ENCODE assay signal across 1 cellular context in the genomic region with DNA sequence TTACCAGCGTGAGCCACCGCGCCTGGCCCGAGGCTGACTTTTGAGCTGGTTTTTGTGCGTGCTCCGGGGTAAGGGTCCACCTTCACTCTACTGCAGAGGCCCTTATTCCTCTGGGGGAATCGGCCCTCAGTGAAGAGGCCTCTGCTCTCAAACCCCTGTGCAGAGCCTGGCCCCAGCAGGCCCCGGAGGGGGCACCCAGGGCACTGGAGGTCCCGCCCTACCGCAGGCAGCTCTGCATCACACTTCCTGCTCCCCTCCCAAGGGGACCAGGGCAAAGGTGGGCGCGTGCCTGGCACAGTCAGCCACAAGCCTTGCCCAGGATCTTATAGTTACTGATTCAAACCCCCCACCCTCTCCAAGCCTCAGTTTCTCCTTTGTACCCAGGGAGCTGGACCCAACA.
TF ChIP-seq lines count a peak whose summit lies in the region.

No MANE protein-coding gene starts in this region.

TF ChIP-seq in HepG2, 621 proteins besides CTCF, POLR2A, EP300 and RAD21 (continued from another document and continues in another):
- TF ChIP-seq ZNF382 (CRISPR knock-in tag; IDR thresholded peaks at IDR 0.05; ENCODE audit: borderline replicate concordance) (no peak), NONO (IDR thresholded peaks at IDR 0.05) (no peak), NONO (CRISPR knock-in tag; conservative IDR thresholded peaks at IDR 0.05) (no peak), NR2F1 (CRISPR knock-in tag; IDR thresholded peaks at IDR 0.05) (no peak), ZNF556 (CRISPR knock-in tag; IDR thresholded peaks at IDR 0.05; ENCODE audit: borderline replicate concordance) (0 out of 2 replicates have a peak, but pooled peaks have one; percentile 33), ZNF569 (CRISPR knock-in tag; IDR thresholded peaks at IDR 0.05; ENCODE audit: borderline replicate concordance) (no peak), ZNF776 (CRISPR knock-in tag; IDR thresholded peaks at IDR 0.05) (no peak), ZNF550 (CRISPR knock-in tag; IDR thresholded peaks at IDR 0.05; ENCODE audit: borderline replicate concordance) (no peak), ZNF264 (CRISPR knock-in tag; IDR thresholded peaks at IDR 0.05) (no peak), ZFY (CRISPR knock-in tag; IDR thresholded peaks at IDR 0.05) (peak; percentile 43; the same call in 1 of the 2 replicates), ZNF33A (CRISPR knock-in tag; IDR thresholded peaks at IDR 0.05; ENCODE audit: borderline replicate concordance) (no peak), PHF20 (CRISPR knock-in tag; IDR thresholded peaks at IDR 0.05) (no peak), POLR2AphosphoS2 (IDR thresholded peaks at IDR 0.05; ENCODE audit: low read depth, low read length) (no peak), SPEN (CRISPR knock-in tag; IDR thresholded peaks at IDR 0.05; ENCODE audit: low read depth) (peak; percentile 36; the same call in 1 of the 2 replicates), ELF3 (CRISPR knock-in tag; IDR thresholded peaks at IDR 0.05) (peak; percentile 35; the same call in 1 of the 2 replicates), KLF11 (CRISPR knock-in tag; IDR thresholded peaks at IDR 0.05) (no peak), ZNF777 (CRISPR knock-in tag; IDR thresholded peaks at IDR 0.05) (0 out of 2 replicates have a peak, but pooled peaks have one; percentile 23), PTBP1 (IDR thresholded peaks at IDR 0.05; ENCODE audit: low read depth, low read length, poor library complexity, severe bottlenecking) (no peak), CBX1 (IDR thresholded peaks at IDR 0.05; ENCODE audit: low read depth) (no peak), ZBTB7B (CRISPR knock-in tag; IDR thresholded peaks at IDR 0.05) (0 out of 2 replicates have a peak, but pooled peaks have one; percentile 38), PRMT3 (CRISPR knock-in tag; IDR thresholded peaks at IDR 0.05; ENCODE audit: borderline replicate concordance, low read depth) (no peak), NFYB (CRISPR knock-in tag; IDR thresholded peaks at IDR 0.05) (no peak), RARG (CRISPR knock-in tag; IDR thresholded peaks at IDR 0.05; ENCODE audit: low read depth) (no peak)
- TF ChIP-seq, protein P1, sequence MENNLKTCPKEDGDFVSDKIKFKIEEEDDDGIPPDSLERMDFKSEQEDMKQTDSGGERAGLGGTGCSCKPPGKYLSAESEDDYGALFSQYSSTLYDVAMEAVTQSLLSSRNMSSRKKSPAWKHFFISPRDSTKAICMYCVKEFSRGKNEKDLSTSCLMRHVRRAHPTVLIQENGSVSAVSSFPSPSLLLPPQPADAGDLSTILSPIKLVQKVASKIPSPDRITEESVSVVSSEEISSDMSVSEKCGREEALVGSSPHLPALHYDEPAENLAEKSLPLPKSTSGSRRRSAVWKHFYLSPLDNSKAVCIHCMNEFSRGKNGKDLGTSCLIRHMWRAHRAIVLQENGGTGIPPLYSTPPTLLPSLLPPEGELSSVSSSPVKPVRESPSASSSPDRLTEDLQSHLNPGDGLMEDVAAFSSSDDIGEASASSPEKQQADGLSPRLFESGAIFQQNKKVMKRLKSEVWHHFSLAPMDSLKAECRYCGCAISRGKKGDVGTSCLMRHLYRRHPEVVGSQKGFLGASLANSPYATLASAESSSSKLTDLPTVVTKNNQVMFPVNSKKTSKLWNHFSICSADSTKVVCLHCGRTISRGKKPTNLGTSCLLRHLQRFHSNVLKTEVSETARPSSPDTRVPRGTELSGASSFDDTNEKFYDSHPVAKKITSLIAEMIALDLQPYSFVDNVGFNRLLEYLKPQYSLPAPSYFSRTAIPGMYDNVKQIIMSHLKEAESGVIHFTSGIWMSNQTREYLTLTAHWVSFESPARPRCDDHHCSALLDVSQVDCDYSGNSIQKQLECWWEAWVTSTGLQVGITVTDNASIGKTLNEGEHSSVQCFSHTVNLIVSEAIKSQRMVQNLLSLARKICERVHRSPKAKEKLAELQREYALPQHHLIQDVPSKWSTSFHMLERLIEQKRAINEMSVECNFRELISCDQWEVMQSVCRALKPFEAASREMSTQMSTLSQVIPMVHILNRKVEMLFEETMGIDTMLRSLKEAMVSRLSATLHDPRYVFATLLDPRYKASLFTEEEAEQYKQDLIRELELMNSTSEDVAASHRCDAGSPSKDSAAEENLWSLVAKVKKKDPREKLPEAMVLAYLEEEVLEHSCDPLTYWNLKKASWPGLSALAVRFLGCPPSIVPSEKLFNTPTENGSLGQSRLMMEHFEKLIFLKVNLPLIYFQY (CRISPR knock-in tag; IDR thresholded peaks at IDR 0.05; ENCODE audit: borderline replicate concordance): no peak
- TF ChIP-seq, protein P2, sequence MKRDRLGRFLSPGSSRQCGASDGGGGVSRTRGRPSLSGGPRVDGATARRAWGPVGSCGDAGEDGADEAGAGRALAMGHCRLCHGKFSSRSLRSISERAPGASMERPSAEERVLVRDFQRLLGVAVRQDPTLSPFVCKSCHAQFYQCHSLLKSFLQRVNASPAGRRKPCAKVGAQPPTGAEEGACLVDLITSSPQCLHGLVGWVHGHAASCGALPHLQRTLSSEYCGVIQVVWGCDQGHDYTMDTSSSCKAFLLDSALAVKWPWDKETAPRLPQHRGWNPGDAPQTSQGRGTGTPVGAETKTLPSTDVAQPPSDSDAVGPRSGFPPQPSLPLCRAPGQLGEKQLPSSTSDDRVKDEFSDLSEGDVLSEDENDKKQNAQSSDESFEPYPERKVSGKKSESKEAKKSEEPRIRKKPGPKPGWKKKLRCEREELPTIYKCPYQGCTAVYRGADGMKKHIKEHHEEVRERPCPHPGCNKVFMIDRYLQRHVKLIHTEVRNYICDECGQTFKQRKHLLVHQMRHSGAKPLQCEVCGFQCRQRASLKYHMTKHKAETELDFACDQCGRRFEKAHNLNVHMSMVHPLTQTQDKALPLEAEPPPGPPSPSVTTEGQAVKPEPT (CRISPR knock-in tag; IDR thresholded peaks at IDR 0.05; ENCODE audit: low read depth): no peak
- TF ChIP-seq, protein P3, sequence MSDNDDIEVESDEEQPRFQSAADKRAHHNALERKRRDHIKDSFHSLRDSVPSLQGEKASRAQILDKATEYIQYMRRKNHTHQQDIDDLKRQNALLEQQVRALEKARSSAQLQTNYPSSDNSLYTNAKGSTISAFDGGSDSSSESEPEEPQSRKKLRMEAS (IDR thresholded peaks at IDR 0.05): 0 out of 2 replicates have a peak, but pooled peaks have one; percentile 28
- TF ChIP-seq, protein P4, sequence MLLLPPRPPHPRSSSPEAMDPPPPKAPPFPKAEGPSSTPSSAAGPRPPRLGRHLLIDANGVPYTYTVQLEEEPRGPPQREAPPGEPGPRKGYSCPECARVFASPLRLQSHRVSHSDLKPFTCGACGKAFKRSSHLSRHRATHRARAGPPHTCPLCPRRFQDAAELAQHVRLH (CRISPR knock-in tag; IDR thresholded peaks at IDR 0.05; ENCODE audit: borderline replicate concordance, low read depth): 0 out of 2 replicates have a peak, but pooled peaks have one; percentile 36
- TF ChIP-seq, protein P5, sequence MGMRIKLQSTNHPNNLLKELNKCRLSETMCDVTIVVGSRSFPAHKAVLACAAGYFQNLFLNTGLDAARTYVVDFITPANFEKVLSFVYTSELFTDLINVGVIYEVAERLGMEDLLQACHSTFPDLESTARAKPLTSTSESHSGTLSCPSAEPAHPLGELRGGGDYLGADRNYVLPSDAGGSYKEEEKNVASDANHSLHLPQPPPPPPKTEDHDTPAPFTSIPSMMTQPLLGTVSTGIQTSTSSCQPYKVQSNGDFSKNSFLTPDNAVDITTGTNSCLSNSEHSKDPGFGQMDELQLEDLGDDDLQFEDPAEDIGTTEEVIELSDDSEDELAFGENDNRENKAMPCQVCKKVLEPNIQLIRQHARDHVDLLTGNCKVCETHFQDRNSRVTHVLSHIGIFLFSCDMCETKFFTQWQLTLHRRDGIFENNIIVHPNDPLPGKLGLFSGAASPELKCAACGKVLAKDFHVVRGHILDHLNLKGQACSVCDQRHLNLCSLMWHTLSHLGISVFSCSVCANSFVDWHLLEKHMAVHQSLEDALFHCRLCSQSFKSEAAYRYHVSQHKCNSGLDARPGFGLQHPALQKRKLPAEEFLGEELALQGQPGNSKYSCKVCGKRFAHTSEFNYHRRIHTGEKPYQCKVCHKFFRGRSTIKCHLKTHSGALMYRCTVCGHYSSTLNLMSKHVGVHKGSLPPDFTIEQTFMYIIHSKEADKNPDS (CRISPR knock-in tag; IDR thresholded peaks at IDR 0.05): no peak
- TF ChIP-seq, protein P6, sequence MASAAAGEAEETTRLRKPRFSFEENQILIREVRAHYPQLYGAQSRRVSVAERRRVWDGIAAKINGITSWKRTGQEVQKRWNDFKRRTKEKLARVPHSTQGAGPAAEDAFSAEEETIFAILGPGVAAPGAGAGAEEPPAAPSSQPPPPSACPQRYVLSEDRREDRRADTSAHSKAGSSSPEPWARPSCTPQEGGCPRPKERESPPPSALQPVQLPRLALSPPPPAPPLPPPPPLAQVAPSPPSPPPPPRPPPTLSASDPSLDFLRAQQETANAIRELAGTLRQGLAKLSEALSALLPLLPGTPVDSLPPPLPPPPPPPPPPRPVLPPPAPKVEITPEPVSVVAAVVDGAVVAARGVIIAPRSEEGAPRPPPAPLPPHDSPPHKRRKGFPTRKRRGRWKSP (CRISPR knock-in tag; IDR thresholded peaks at IDR 0.05): no peak
- TF ChIP-seq, protein P7, sequence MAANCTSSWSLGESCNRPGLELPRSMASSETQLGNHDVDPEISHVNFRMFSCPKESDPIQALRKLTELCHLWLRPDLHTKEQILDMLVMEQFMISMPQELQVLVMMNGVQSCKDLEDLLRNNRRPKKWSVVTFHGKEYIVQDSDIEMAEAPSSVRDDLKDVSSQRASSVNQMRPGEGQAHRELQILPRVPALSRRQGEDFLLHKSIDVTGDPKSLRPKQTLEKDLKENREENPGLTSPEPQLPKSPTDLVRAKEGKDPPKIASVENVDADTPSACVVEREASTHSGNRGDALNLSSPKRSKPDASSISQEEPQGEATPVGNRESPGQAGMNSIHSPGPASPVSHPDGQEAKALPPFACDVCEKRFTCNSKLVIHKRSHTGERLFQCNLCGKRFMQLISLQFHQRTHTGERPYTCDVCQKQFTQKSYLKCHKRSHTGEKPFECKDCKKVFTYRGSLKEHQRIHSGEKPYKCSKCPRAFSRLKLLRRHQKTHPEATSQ (CRISPR knock-in tag; IDR thresholded peaks at IDR 0.05; ENCODE audit: borderline replicate concordance): no peak
- TF ChIP-seq, protein P8, sequence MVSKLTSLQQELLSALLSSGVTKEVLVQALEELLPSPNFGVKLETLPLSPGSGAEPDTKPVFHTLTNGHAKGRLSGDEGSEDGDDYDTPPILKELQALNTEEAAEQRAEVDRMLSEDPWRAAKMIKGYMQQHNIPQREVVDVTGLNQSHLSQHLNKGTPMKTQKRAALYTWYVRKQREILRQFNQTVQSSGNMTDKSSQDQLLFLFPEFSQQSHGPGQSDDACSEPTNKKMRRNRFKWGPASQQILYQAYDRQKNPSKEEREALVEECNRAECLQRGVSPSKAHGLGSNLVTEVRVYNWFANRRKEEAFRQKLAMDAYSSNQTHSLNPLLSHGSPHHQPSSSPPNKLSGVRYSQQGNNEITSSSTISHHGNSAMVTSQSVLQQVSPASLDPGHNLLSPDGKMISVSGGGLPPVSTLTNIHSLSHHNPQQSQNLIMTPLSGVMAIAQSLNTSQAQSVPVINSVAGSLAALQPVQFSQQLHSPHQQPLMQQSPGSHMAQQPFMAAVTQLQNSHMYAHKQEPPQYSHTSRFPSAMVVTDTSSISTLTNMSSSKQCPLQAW (CRISPR knock-in tag; IDR thresholded peaks at IDR 0.05): 0 out of 2 replicates have a peak, but pooled peaks have one; percentile 20
- TF ChIP-seq, protein P9, sequence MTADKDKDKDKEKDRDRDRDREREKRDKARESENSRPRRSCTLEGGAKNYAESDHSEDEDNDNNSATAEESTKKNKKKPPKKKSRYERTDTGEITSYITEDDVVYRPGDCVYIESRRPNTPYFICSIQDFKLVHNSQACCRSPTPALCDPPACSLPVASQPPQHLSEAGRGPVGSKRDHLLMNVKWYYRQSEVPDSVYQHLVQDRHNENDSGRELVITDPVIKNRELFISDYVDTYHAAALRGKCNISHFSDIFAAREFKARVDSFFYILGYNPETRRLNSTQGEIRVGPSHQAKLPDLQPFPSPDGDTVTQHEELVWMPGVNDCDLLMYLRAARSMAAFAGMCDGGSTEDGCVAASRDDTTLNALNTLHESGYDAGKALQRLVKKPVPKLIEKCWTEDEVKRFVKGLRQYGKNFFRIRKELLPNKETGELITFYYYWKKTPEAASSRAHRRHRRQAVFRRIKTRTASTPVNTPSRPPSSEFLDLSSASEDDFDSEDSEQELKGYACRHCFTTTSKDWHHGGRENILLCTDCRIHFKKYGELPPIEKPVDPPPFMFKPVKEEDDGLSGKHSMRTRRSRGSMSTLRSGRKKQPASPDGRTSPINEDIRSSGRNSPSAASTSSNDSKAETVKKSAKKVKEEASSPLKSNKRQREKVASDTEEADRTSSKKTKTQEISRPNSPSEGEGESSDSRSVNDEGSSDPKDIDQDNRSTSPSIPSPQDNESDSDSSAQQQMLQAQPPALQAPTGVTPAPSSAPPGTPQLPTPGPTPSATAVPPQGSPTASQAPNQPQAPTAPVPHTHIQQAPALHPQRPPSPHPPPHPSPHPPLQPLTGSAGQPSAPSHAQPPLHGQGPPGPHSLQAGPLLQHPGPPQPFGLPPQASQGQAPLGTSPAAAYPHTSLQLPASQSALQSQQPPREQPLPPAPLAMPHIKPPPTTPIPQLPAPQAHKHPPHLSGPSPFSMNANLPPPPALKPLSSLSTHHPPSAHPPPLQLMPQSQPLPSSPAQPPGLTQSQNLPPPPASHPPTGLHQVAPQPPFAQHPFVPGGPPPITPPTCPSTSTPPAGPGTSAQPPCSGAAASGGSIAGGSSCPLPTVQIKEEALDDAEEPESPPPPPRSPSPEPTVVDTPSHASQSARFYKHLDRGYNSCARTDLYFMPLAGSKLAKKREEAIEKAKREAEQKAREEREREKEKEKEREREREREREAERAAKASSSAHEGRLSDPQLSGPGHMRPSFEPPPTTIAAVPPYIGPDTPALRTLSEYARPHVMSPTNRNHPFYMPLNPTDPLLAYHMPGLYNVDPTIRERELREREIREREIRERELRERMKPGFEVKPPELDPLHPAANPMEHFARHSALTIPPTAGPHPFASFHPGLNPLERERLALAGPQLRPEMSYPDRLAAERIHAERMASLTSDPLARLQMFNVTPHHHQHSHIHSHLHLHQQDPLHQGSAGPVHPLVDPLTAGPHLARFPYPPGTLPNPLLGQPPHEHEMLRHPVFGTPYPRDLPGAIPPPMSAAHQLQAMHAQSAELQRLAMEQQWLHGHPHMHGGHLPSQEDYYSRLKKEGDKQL (CRISPR knock-in tag; IDR thresholded peaks at IDR 0.05; ENCODE audit: low read depth): no peak
- TF ChIP-seq, protein P10, sequence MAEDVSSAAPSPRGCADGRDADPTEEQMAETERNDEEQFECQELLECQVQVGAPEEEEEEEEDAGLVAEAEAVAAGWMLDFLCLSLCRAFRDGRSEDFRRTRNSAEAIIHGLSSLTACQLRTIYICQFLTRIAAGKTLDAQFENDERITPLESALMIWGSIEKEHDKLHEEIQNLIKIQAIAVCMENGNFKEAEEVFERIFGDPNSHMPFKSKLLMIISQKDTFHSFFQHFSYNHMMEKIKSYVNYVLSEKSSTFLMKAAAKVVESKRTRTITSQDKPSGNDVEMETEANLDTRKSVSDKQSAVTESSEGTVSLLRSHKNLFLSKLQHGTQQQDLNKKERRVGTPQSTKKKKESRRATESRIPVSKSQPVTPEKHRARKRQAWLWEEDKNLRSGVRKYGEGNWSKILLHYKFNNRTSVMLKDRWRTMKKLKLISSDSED (CRISPR knock-in tag; IDR thresholded peaks at IDR 0.05): no peak
